ENCODE assay signal across 1 cellular context in the genomic region with DNA sequence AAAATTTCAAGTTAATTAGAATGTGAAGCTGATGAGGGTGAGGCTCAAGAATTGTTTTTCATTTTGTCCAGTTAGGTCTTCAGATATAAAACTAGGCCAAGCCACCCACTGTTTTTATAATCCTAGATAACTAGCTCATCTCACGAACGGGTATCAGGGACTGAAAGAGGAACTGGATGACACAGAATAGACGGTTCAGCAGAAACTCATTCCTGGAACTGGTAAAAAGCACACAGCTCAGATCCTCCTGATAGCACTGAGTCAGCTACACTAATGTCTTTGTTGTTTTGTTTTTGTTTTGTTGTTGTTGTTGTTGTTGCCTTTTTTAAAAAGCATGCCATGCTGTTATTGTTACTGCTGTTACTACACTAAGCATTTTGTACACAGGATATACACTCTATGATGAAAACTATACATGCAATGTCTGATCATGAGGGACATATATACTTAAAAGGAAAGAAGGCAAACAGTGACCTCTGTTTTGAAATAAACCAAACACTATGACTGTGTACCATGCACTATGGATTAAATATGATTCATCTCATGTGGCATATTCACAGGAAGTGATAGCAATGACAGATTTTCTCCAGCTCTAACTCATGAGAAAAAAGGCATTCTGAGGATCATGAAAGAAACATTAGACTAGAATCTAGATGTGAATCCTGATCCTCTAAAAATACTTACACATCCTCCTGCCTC.
TF ChIP-seq lines count a peak whose summit lies in the region.

No MANE protein-coding gene starts in this region.

TF ChIP-seq in endothelial cell of umbilical vein, 7 proteins besides CTCF, POLR2A, EP300 and RAD21:
- TF ChIP-seq JUN (IDR thresholded peaks at IDR 0.05; ENCODE audit: borderline replicate concordance, insufficient read depth, insufficient read length, low read depth) (no peak), FOS (IDR thresholded peaks at IDR 0.05; ENCODE audit: borderline replicate concordance, insufficient read depth, low read length) (peak; percentile 20)
